2 cellular contexts compared by ENCODE assay signal in the genomic region with DNA sequence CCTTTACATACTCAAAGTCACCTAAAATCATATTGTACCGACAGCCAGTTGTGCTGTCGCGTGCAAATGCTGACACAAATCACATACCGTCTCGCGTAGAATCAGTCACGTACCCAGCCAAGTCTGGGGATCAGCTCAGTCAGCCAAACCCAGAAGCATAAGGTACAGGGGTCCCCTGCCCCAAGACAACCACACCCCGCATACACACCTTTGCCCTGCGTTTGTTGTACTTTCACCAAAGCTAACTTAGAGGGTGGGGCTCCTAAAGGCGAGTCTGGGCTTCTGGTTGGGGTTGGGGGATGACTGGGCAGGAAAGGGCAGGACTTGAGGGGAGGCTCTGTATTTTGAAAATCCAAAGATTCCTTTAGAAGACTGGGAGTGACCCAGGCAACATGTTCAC.
TF ChIP-seq lines count a peak whose summit lies in the region.

No MANE protein-coding gene starts in this region.

TF ChIP-seq in IMR-90, 13 proteins besides CTCF, POLR2A, EP300 and RAD21:
- TF ChIP-seq, protein P1, sequence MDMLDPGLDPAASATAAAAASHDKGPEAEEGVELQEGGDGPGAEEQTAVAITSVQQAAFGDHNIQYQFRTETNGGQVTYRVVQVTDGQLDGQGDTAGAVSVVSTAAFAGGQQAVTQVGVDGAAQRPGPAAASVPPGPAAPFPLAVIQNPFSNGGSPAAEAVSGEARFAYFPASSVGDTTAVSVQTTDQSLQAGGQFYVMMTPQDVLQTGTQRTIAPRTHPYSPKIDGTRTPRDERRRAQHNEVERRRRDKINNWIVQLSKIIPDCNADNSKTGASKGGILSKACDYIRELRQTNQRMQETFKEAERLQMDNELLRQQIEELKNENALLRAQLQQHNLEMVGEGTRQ (IDR thresholded peaks at IDR 0.05; ENCODE audit: low read depth, low read length) = no peak
- TF ChIP-seq SMC3 (IDR thresholded peaks at IDR 0.05; ENCODE audit: low read depth, low read length) (no peak), MXI1 (IDR thresholded peaks at IDR 0.05; ENCODE audit: borderline replicate concordance, low read depth, low read length) (no peak), MAFK (IDR thresholded peaks at IDR 0.05; ENCODE audit: low read depth, low read length) (no peak), NFE2L2 (IDR thresholded peaks at IDR 0.05; ENCODE audit: low read depth, low read length) (no peak), RFX5 (IDR thresholded peaks at IDR 0.05; ENCODE audit: low read depth, low read length) (no peak), BHLHE40 (IDR thresholded peaks at IDR 0.05; ENCODE audit: low read depth, low read length) (no peak), CHD1 (IDR thresholded peaks at IDR 0.05; ENCODE audit: low read depth, low read length) (no peak), CEBPB (IDR thresholded peaks at IDR 0.05; ENCODE audit: low read depth, low read length) (no peak)

TF ChIP-seq in H1, 55 proteins besides CTCF, POLR2A, EP300 and RAD21:
- no peak for TF ChIP-seq RXRA (IDR thresholded peaks at IDR 0.05; ENCODE audit: insufficient read depth, low read depth, low read length)
- no peak for TF ChIP-seq SUZ12 (IDR thresholded peaks at IDR 0.05; ENCODE audit: low read length)
- no peak for TF ChIP-seq CHD1 (IDR thresholded peaks at IDR 0.05; ENCODE audit: low read depth, low read length)
- no peak for TF ChIP-seq HDAC6 (IDR thresholded peaks at IDR 0.05; ENCODE audit: low read depth, low read length)
- TF ChIP-seq GABPA (IDR thresholded peaks at IDR 0.05; ENCODE audit: borderline replicate concordance, insufficient read depth, low read length) = no peak
- TF ChIP-seq TCF12 (IDR thresholded peaks at IDR 0.05; ENCODE audit: low read depth, low read length) = no peak
- no peak for TF ChIP-seq BRCA1 (IDR thresholded peaks at IDR 0.05; ENCODE audit: low read depth, low read length)
- no peak for TF ChIP-seq POU5F1 (IDR thresholded peaks at IDR 0.05; ENCODE audit: low read depth, low read length)
- no peak for TF ChIP-seq ASH2L (IDR thresholded peaks at IDR 0.05; ENCODE audit: low read length)
- TF ChIP-seq NRF1 (IDR thresholded peaks at IDR 0.05; ENCODE audit: low read depth, low read length) = no peak
- no peak for TF ChIP-seq SRF (IDR thresholded peaks at IDR 0.05; ENCODE audit: low read depth, low read length)
- no peak for TF ChIP-seq SIN3A (conservative IDR thresholded peaks at IDR 0.05 in 1 of 2, IDR thresholded peaks at IDR 0.05 in 1 of 2; ENCODE audit: low read depth in 1 of 2, low read length in 2 of 2)
- no peak for TF ChIP-seq HDAC2 (IDR thresholded peaks at IDR 0.05; ENCODE audit: borderline replicate concordance in 1 of 2, low read depth in 2 of 2, low read length in 2 of 2)
- TF ChIP-seq MAFK (IDR thresholded peaks at IDR 0.05; ENCODE audit: low read depth, low read length) = no peak
- TF ChIP-seq GTF2F1 (IDR thresholded peaks at IDR 0.05; ENCODE audit: borderline replicate concordance, low read depth, low read length) = no peak
- TF ChIP-seq, protein P2, sequence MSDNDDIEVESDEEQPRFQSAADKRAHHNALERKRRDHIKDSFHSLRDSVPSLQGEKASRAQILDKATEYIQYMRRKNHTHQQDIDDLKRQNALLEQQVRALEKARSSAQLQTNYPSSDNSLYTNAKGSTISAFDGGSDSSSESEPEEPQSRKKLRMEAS (IDR thresholded peaks at IDR 0.05) = no peak
- no peak for TF ChIP-seq FOSL1 (IDR thresholded peaks at IDR 0.05; ENCODE audit: insufficient read depth, low read depth, low read length)
- no peak for TF ChIP-seq TAF7 (optimal IDR thresholded peaks at IDR 0.05; ENCODE audit: borderline replicate concordance, low read depth, low read length)
- no peak for TF ChIP-seq EGR1 (IDR thresholded peaks at IDR 0.05; ENCODE audit: borderline replicate concordance, low read depth, low read length)
- TF ChIP-seq SIRT6 (IDR thresholded peaks at IDR 0.05; ENCODE audit: low read length) = no peak
